In the genomic region with DNA sequence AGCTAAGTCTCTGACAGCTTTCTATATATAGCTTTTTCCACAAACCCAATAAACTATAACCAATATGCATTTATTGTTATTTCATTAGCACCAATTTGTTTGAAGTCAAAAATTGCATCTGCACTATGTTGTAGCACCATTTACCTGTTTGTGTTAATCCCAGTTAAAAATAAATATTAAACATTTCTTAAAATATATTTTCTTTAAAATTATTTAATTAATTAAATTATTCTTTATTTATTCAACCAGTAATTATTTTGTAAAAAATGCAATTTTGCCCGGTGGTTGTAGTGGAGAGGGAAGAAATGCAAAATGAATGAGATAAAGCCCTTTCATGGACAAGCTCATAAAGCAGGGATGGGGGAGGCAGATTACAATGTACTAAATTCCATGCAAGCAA, we compare ENCODE assay signal across 28 cellular contexts.
"Had no signal": no experiment of that assay in that cellular context is flagged by ENCODE, and none has a peak within 500 bp of the region (broad histone marks: within the 10 kb centered on the region; RNA-seq: fewer than 3 reads in every experiment).

No MANE protein-coding gene starts in this region.

- H3K9me3 ChIP-seq: testis, thoracic aorta, thyroid gland, tibial artery, transverse colon, upper lobe of left lung, upper lobe of right lung, uterus, vagina had no signal

- H3K4me3 Mint-ChIP-seq: stimulated activated effector memory CD8-positive, alpha-beta T cell treated with anti-CD3 and anti-CD28 coated beads, Interleukin-12 subunit alpha, Interleukin-12 subunit beta, amount 100 ng/mL, for 72 hours; stimulated activated memory B cell treated with anti-CD40 and anti-IgM and Interleukin-4, amounts not matched to agents 10 μg/mL and 1 μg/mL and 100 μg/mL, for 72 hours; stimulated activated naive B cell treated with anti-CD40 and anti-IgM and Interleukin-4, amounts not matched to agents 10 μg/mL and 1 μg/mL and 100 μg/mL, for 72 hours; stimulated activated naive CD8-positive, alpha-beta T cell treated with anti-CD3 and anti-CD28 coated beads, Interleukin-15, amount 100 ng/mL, for 72 hours; stimulated activated naive CD8-positive, alpha-beta T cell treated with anti-CD3 and anti-CD28 coated beads, Interleukin-15, Interleukin-2, amounts not matched to agents 100 ng/mL and 50 ng/mL, for 24 hours; type B pancreatic cell had no signal

- ATAC-seq: stimulated activated effector memory CD8-positive, alpha-beta T cell treated with anti-CD3 and anti-CD28 coated beads, Interleukin-12 subunit alpha, Interleukin-12 subunit beta, amount 100 ng/mL, for 72 hours; stimulated activated memory B cell treated with anti-CD40 and anti-IgM and Interleukin-4, amounts not matched to agents 10 μg/mL and 1 μg/mL and 100 μg/mL, for 72 hours; stimulated activated naive B cell treated with anti-CD40 and anti-IgM and Interleukin-4, amounts not matched to agents 10 μg/mL and 1 μg/mL and 100 μg/mL, for 72 hours; stimulated activated naive CD8-positive, alpha-beta T cell treated with anti-CD3 and anti-CD28 coated beads, Interleukin-15, amount 100 ng/mL, for 72 hours; stimulated activated naive CD8-positive, alpha-beta T cell treated with anti-CD3 and anti-CD28 coated beads, Interleukin-15, Interleukin-2, amounts not matched to agents 100 U/mL and 50 U/mL, for 24 hours; upper lobe of right lung had no signal

- H3K4me1 Mint-ChIP-seq: stimulated activated effector memory CD8-positive, alpha-beta T cell treated with anti-CD3 and anti-CD28 coated beads, Interleukin-12 subunit alpha, Interleukin-12 subunit beta, amount 100 ng/mL, for 72 hours; stimulated activated memory B cell treated with anti-CD40 and anti-IgM and Interleukin-4, amounts not matched to agents 10 μg/mL and 1 μg/mL and 100 μg/mL, for 72 hours; stimulated activated naive B cell treated with anti-CD40 and anti-IgM and Interleukin-4, amounts not matched to agents 10 μg/mL and 1 μg/mL and 100 μg/mL, for 72 hours; stimulated activated naive CD8-positive, alpha-beta T cell treated with anti-CD3 and anti-CD28 coated beads, Interleukin-15, amount 100 ng/mL, for 72 hours had no signal

- H3K27ac Mint-ChIP-seq: stimulated activated effector memory CD8-positive, alpha-beta T cell treated with anti-CD3 and anti-CD28 coated beads, Interleukin-12 subunit alpha, Interleukin-12 subunit beta, amount 100 ng/mL, for 72 hours; stimulated activated memory B cell treated with anti-CD40 and anti-IgM and Interleukin-4, amounts not matched to agents 10 μg/mL and 1 μg/mL and 100 μg/mL, for 72 hours; stimulated activated naive B cell treated with anti-CD40 and anti-IgM and Interleukin-4, amounts not matched to agents 10 μg/mL and 1 μg/mL and 100 μg/mL, for 72 hours; stimulated activated naive CD8-positive, alpha-beta T cell treated with anti-CD3 and anti-CD28 coated beads, Interleukin-15, amount 100 ng/mL, for 72 hours; stimulated activated naive CD8-positive, alpha-beta T cell treated with anti-CD3 and anti-CD28 coated beads, Interleukin-15, Interleukin-2, amounts not matched to agents 100 ng/mL and 50 ng/mL, for 24 hours; type B pancreatic cell had no signal

- DNase-seq: stimulated activated CD4-positive, alpha-beta T cell treated with anti-CD3 and anti-CD28 coated beads, Interleukin-2, amount 100 ng/mL, for 48 hours; stimulated activated CD4-positive, alpha-beta T cell treated with anti-CD3 and anti-CD28 coated beads, Interleukin-4, amount 100 ng/mL, for 1 hour; stimulated activated CD4-positive, alpha-beta T cell treated with anti-CD3 and anti-CD28 coated beads, Interleukin-4, amount 100 ng/mL, for 24 hours; stimulated activated CD4-positive, alpha-beta T cell treated with anti-CD3 and anti-CD28 coated beads, Interleukin-4, amount 100 ng/mL, for 4 hours; stimulated activated CD8-positive, alpha-beta memory T cell treated with anti-CD3 and anti-CD28 coated beads, Interleukin-4, amount 100 ng/mL, for 48 hours; stimulated activated naive B cell treated with anti-CD40 and anti-IgM and Interleukin-4, amounts not matched to agents 10 μg/mL and 1 μg/mL and 100 μg/mL, for 72 hours; stimulated activated naive CD4-positive, alpha-beta T cell; stimulated activated naive CD4-positive, alpha-beta T cell treated with Interleukin-2 at 50 U/mL for 16 hours; stimulated activated naive CD8-positive, alpha-beta T cell treated with anti-CD3 and anti-CD28 coated beads, Interleukin-15, amount 100 ng/mL, for 72 hours; stimulated activated naive CD8-positive, alpha-beta T cell treated with anti-CD3 and anti-CD28 coated beads, Interleukin-15, Interleukin-2, amounts not matched to agents 100 U/mL and 50 U/mL, for 24 hours; stomach; substantia nigra; testis; thyroid gland; tibial artery; transverse colon; trophoblast cell; upper lobe of left lung; upper lobe of right lung; uterus had no signal

- H3K27ac ChIP-seq: stomach, suprapubic skin, testis, thoracic aorta, thyroid gland, tibial artery, tibial nerve, transverse colon, upper lobe of left lung, upper lobe of right lung, uterus, vagina had no signal

- H3K4me1 ChIP-seq: stomach, suprapubic skin, testis, thyroid gland, tibial artery, tibial nerve, transverse colon, upper lobe of left lung, upper lobe of right lung, uterus, vagina had no signal

- H3K9me3 Mint-ChIP-seq: stimulated activated effector memory CD8-positive, alpha-beta T cell treated with anti-CD3 and anti-CD28 coated beads, Interleukin-12 subunit alpha, Interleukin-12 subunit beta, amount 100 ng/mL, for 72 hours; stimulated activated memory B cell treated with anti-CD40 and anti-IgM and Interleukin-4, amounts not matched to agents 10 μg/mL and 1 μg/mL and 100 μg/mL, for 72 hours; stimulated activated naive CD8-positive, alpha-beta T cell treated with anti-CD3 and anti-CD28 coated beads, Interleukin-15, amount 100 ng/mL, for 72 hours had no signal

- H3K36me3 Mint-ChIP-seq: stimulated activated effector memory CD8-positive, alpha-beta T cell treated with anti-CD3 and anti-CD28 coated beads, Interleukin-12 subunit alpha, Interleukin-12 subunit beta, amount 100 ng/mL, for 72 hours; stimulated activated memory B cell treated with anti-CD40 and anti-IgM and Interleukin-4, amounts not matched to agents 10 μg/mL and 1 μg/mL and 100 μg/mL, for 72 hours; stimulated activated naive B cell treated with anti-CD40 and anti-IgM and Interleukin-4, amounts not matched to agents 10 μg/mL and 1 μg/mL and 100 μg/mL, for 72 hours; type B pancreatic cell had no signal

- H3K27me3 Mint-ChIP-seq: stimulated activated memory B cell treated with anti-CD40 and anti-IgM and Interleukin-4, amounts not matched to agents 10 μg/mL and 1 μg/mL and 100 μg/mL, for 72 hours; stimulated activated naive B cell treated with anti-CD40 and anti-IgM and Interleukin-4, amounts not matched to agents 10 μg/mL and 1 μg/mL and 100 μg/mL, for 72 hours; stimulated activated naive CD8-positive, alpha-beta T cell treated with anti-CD3 and anti-CD28 coated beads, Interleukin-15, amount 100 ng/mL, for 72 hours; stimulated activated naive CD8-positive, alpha-beta T cell treated with anti-CD3 and anti-CD28 coated beads, Interleukin-15, Interleukin-2, amounts not matched to agents 100 ng/mL and 50 ng/mL, for 24 hours; type B pancreatic cell had no signal

- H3K27me3 ChIP-seq: stomach, suprapubic skin, testis, thyroid gland, tibial artery, tibial nerve, transverse colon, upper lobe of left lung, upper lobe of right lung, uterus, vagina had no signal

- H3K36me3 ChIP-seq: stomach, suprapubic skin, thoracic aorta, thyroid gland, tibial artery, tibial nerve, transverse colon, upper lobe of left lung, upper lobe of right lung, uterus, vagina had no signal

- H3K4me3 ChIP-seq: stomach, suprapubic skin, testis, thoracic aorta, thyroid gland, tibial artery, tibial nerve, transverse colon, upper lobe of left lung, upper lobe of right lung, uterus, vagina had no signal
